Comparison of ENCODE assay signal across 24 cellular contexts in the genomic region with DNA sequence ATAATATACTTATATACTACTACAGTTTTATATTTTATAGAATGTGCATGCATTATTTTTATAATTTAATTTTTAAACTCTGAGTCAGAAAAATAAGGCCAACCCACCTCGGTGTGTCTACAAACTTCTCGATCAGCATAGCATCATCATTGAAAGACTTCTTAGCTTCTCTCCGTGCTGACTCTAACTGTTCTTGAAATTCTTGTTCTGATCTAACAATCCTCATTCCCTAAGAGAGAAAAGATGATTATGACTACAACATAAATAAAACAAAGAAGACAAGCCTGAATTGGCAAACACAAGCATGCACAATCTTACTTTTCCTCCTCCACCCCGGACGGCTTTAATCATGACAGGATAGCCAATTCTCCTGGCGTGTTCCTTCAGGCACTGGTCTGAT.
"Had no signal": no experiment of that assay in that cellular context is flagged by ENCODE, and none has a peak within 500 bp of the region (broad histone marks: within the 10 kb centered on the region; RNA-seq: fewer than 3 reads in every experiment).

No MANE protein-coding gene starts in this region.

- H3K4me3 ChIP-seq: colonic mucosa, coronary artery, dorsolateral prefrontal cortex, esophagus muscularis mucosa, esophagus squamous epithelium, gastrocnemius medialis, gastroesophageal sphincter, heart left ventricle, heart right ventricle, hepatocyte had no signal

- H3K27ac ChIP-seq: colonic mucosa, coronary artery, dorsolateral prefrontal cortex, epithelial cell of prostate, esophagus muscularis mucosa, foreskin keratinocyte, gastrocnemius medialis, gastroesophageal sphincter, heart left ventricle, heart right ventricle, hepatocyte had no signal

- DNase-seq: colonic mucosa; cortex of kidney; dermis blood vessel endothelial cell; dorsolateral prefrontal cortex; effector CD4-positive, alpha-beta T cell; effector CD8-positive, alpha-beta T cell; effector memory CD4-positive, alpha-beta T cell; effector memory CD8-positive, alpha-beta T cell; endodermal cell; erythroblast; esophagus squamous epithelium; foreskin fibroblast; foreskin keratinocyte; foreskin melanocyte; gastrocnemius medialis; glutamatergic neuron; head of caudate nucleus; heart left ventricle; heart right ventricle had no signal

- H3K9me3 ChIP-seq: colonic mucosa, esophagus muscularis mucosa, esophagus squamous epithelium, gastrocnemius medialis, gastroesophageal sphincter had no signal

- ATAC-seq: effector memory CD8-positive, alpha-beta T cell; foreskin keratinocyte; gastrocnemius medialis; gastroesophageal sphincter; heart left ventricle; heart right ventricle had no signal
